27 cellular contexts compared by ENCODE assay signal in the genomic region with DNA sequence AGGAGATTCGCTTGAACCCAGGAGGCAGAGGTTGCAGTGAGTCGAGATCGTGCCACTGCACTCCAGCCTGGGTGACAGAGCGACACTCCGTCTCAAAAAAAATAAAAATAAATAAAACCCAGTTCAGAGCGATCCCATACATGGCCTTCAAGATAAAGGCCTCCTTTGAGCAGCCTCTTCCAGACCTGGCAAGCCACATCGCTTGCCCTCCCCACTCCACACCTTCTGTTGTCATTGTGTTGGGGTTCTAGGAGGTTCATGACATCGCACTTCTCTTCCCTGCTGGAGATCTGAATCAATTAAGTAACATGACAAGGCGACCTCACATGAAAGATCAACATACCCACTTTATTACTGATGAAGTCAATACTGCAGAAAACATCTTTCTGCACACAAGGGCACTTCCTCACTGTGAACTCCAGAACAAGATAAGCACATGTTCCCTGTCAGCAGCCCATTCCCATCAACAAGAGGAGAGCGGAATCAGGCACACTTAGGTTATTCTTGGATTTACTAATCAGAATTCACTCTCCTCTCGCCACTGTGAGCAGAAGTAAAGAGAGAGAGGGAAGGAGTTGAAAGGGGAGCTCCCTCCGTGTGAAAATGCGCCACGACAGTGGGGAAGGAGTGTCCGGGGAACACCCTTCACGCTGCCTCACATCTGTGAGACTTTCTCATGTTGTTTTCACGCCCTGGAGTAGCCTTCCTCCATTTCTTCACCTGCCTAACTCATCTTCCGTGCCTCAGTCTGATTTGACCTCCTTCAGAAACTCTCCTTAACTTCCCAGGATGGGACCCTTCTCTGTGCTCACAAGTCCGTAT.
"Had no signal": no experiment of that assay in that cellular context is flagged by ENCODE, and none has a peak within 500 bp of the region (broad histone marks: within the 10 kb centered on the region; RNA-seq: fewer than 3 reads in every experiment).

No MANE protein-coding gene starts in this region.

- H3K4me1 Mint-ChIP-seq: mesothelial cell of epicardium had no signal

- H3K36me3 ChIP-seq: gastroesophageal sphincter, left lung, spleen, suprapubic skin, tibial artery, upper lobe of right lung had no signal

- H3K79me2 ChIP-seq: parathyroid adenoma had no signal

- H3K9me3 ChIP-seq: gastroesophageal sphincter, left lung, psoas muscle, spleen, suprapubic skin, tibial artery, upper lobe of right lung had no signal

- H3K4me3 Mint-ChIP-seq: activated CD4-positive, alpha-beta T cell treated with anti-CD3 and anti-CD28 coated beads for 36 hours; activated naive CD8-positive, alpha-beta T cell; activated T-cell treated with anti-CD3 and anti-CD28 coated beads, Interleukin-2, amount 50 U/mL, for 72 hours; effector memory CD8-positive, alpha-beta T cell; mesothelial cell of epicardium; naive B cell had no signal

- H3K9me3 Mint-ChIP-seq: activated T-cell treated with anti-CD3 and anti-CD28 coated beads, Interleukin-2, amount 50 U/mL, for 72 hours; effector memory CD8-positive, alpha-beta T cell had no signal

- DNase-seq: activated CD4-positive, alpha-beta T cell treated with anti-CD3 and anti-CD28 coated beads for 36 hours; activated CD4-positive, alpha-beta T cell treated with anti-CD3 and anti-CD28 coated beads, Interleukin-2, amount 50 U/mL, for 4 hours; activated CD4-positive, CD25-positive, alpha-beta regulatory T cell; activated naive CD4-positive, alpha-beta T cell treated with Interleukin-2 at 50 U/mL for 16 hours; activated T-cell treated with anti-CD3 and anti-CD28 coated beads for 4 hours; activated T-cell treated with anti-CD3 and anti-CD28 coated beads, Interleukin-2, amount 50 U/mL, for 72 hours; anterior cingulate cortex; cerebellar nuclear complex; dorsolateral prefrontal cortex; effector memory CD8-positive, alpha-beta T cell; erythroblast; hypothalamus; left lung; naive B cell; occipital lobe; psoas muscle; spleen; stimulated activated naive CD4-positive, alpha-beta T cell; T-helper 2 cell; tibial artery; upper lobe of right lung had no signal

- ATAC-seq: activated CD4-positive, alpha-beta T cell treated with anti-CD3 and anti-CD28 coated beads for 36 hours; activated T-cell treated with anti-CD3 and anti-CD28 coated beads, Interleukin-2, amount 50 U/mL, for 72 hours; effector memory CD8-positive, alpha-beta T cell; gastroesophageal sphincter; left lung; psoas muscle; upper lobe of right lung had no signal

- H3K27ac Mint-ChIP-seq: activated CD4-positive, alpha-beta T cell treated with anti-CD3 and anti-CD28 coated beads for 36 hours; activated naive CD8-positive, alpha-beta T cell; activated T-cell treated with anti-CD3 and anti-CD28 coated beads, Interleukin-2, amount 50 U/mL, for 72 hours; effector memory CD8-positive, alpha-beta T cell; mesothelial cell of epicardium had no signal

- H3K27me3 Mint-ChIP-seq: activated CD4-positive, alpha-beta T cell treated with anti-CD3 and anti-CD28 coated beads for 36 hours; activated naive CD8-positive, alpha-beta T cell had no signal

- H3K27ac ChIP-seq: coronary artery, dorsolateral prefrontal cortex, gastroesophageal sphincter, left lung, parathyroid adenoma, psoas muscle, spleen, suprapubic skin, tibial artery, upper lobe of right lung had no signal

- H2AFZ ChIP-seq: parathyroid adenoma had no signal

- H3K4me1 ChIP-seq: gastroesophageal sphincter, parathyroid adenoma, psoas muscle, suprapubic skin, tibial artery, upper lobe of right lung had no signal

- H3K27me3 ChIP-seq: dorsolateral prefrontal cortex, left lung had no signal

- H3K9ac ChIP-seq: parathyroid adenoma had no signal

- H3K4me3 ChIP-seq: coronary artery, dorsolateral prefrontal cortex, gastroesophageal sphincter, left lung, psoas muscle, spleen, suprapubic skin, tibial artery, upper lobe of right lung had no signal

- H3K36me3 Mint-ChIP-seq: activated naive CD8-positive, alpha-beta T cell; mesothelial cell of epicardium; naive B cell had no signal
